Comparison of ENCODE assay signal across 17 cellular contexts in the genomic region with DNA sequence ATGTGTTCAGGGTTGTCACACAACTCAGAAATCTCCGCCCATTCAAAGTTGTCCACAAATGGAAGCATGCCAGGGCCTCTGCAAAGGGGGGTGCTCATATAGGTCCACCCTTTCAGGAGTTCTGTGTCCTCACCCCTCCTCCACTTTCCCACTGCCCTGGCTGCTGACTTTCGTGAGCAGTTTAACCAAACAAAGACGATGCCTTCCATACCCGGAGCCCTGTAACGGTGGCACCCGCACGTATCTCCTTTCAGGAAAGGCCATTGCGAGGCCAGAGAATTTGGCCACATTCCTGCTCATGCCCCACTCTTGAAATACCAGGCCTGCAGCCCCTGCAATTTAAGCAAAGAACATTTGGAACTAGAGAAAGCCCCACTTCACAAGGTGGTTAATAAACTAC. TPM values are rescaled to one million over a fixed set of nuclear protein-coding genes. Genes with fewer than 3 reads are reported as not detected.
DNase-seq lines count a peak whose midpoint lies in the region; ATAC-seq, FAIRE-seq and TF ChIP-seq lines count a peak whose summit lies in the region.
"Had no signal": no experiment of that assay in that cellular context is flagged by ENCODE, and none has a peak within 500 bp of the region (broad histone marks: within the 10 kb centered on the region; RNA-seq: fewer than 3 reads in every experiment).

No MANE protein-coding gene starts in this region.

- TF ChIP-seq POLR2A in gastrocnemius medialis (IDR thresholded peaks at IDR 0.05) = no peak

- TF ChIP-seq CTCF in AG04449 (IDR thresholded peaks at IDR 0.05; ENCODE audit: insufficient read depth, low read length, missing control alignments) = no peak
- TF ChIP-seq CTCF in gastrocnemius medialis (IDR thresholded peaks at IDR 0.05 in 4 of 5, conservative IDR thresholded peaks at IDR 0.05 in 1 of 5) = no peak
- TF ChIP-seq CTCF in kidney (IDR thresholded peaks at IDR 0.05; ENCODE audit: borderline replicate concordance, extremely low read depth, insufficient read depth) = no peak

- H3K9me3 ChIP-seq in adipocyte (ENCODE audit: control insufficient read depth, low read length) (no peaks in the 10 kb centered on the region), iPS-18a (ENCODE audit: control insufficient read depth, low read depth, low read length) (no peaks in the 10 kb centered on the region), gastrocnemius medialis (no peaks in the 10 kb centered on the region), kidney (ENCODE audit: control insufficient read depth in 1 of 2, low read length in 2 of 2) (no peaks in the 10 kb centered on the region)

- H3K27me3 ChIP-seq in adipocyte (replicated peaks; ENCODE audit: control insufficient read depth, insufficient read depth, low read length) (peaks cover 6% of the 10 kb centered on the region), iPS-18a (ENCODE audit: control insufficient read depth, insufficient read depth, low read length) (peaks cover 36% of the 10 kb centered on the region), gastrocnemius medialis (peaks cover 12 to 21% (median 19%) of the 10 kb centered on the region in 3 donors)

- H3K27ac ChIP-seq in iPS-18a (ENCODE audit: low read length) (no peak overlapping the region), gastrocnemius medialis (peak overlapping the region in 3 of 4 donors; percentile 12 to 54 (median 39)), kidney (ENCODE audit: low read depth in 2 of 2, low read length in 2 of 2) (peak overlapping the region in 1 of 2 donors; percentile 51)

- H3K36me3 ChIP-seq in adipocyte (ENCODE audit: control insufficient read depth, insufficient read depth, low read length, severe bottlenecking) = no peaks in the 10 kb centered on the region
- H3K36me3 ChIP-seq in iPS-18a (ENCODE audit: control insufficient read depth, low read depth, low read length) = no peaks in the 10 kb centered on the region
- H3K36me3 ChIP-seq in gastrocnemius medialis = no peaks in the 10 kb centered on the region
- no peaks in the 10 kb centered on the region for H3K36me3 ChIP-seq in kidney (ENCODE audit: control insufficient read depth in 1 of 2, insufficient read depth in 2 of 2, low read length in 2 of 2)

- peaks cover 15% of the 10 kb centered on the region for H3K4me1 ChIP-seq in adipocyte (ENCODE audit: control insufficient read depth, insufficient read depth, low read length)
- peaks cover 11% of the 10 kb centered on the region for H3K4me1 ChIP-seq in iPS-18a (ENCODE audit: control insufficient read depth, low read depth, low read length)
- H3K4me1 ChIP-seq in gastrocnemius medialis = no peaks in the 10 kb centered on the region
- H3K4me1 ChIP-seq in kidney (ENCODE audit: control insufficient read depth in 1 of 2, insufficient read depth in 1 of 2, low read depth in 1 of 2, low read length in 2 of 2) = peaks cover 0 to 2% of the 10 kb centered on the region in 2 donors

- POLR2A ChIA-PET in AG04449 (lab: Yijun Ruan, JAX) = no interaction called here

- FAIRE-seq in kidney (lab: Jason Lieb, UNC) = no peak
- FAIRE-seq: H54 had no signal

- ATAC-seq in gastrocnemius medialis = peak in 1 of 2 donors; percentile 26

- CTCF ChIA-PET in AG04449 (lab: Yijun Ruan, JAX) = interaction anchor here (1.6 kb wide), 1 partner anchor 308 kb away, joined by 4 read pairs; no protein-coding TSS in a partner anchor

- H3K4me3 ChIP-seq in AG04449 (ENCODE audit: low read depth, low read length) = peak overlapping the region; percentile 52
- H3K4me3 ChIP-seq in adipocyte (ENCODE audit: low read length) = peak overlapping the region; percentile 50
- peak overlapping the region; percentile 58 for H3K4me3 ChIP-seq in iPS-18a (ENCODE audit: low read length)
- H3K4me3 ChIP-seq in gastrocnemius medialis = no peak overlapping the region
- peak overlapping the region in 1 of 2 donors; percentile 41 for H3K4me3 ChIP-seq in kidney (ENCODE audit: low read length in 2 of 2)

- DNase-seq in AG04449 (ENCODE audit: low read depth, low spot score) (no peak), adipocyte (ENCODE audit: low read depth) (peak; percentile 67), gastrocnemius medialis (no peak), GM03348 (ENCODE audit: low spot score) (no peak), kidney (no peak), NCI-H526 treated with DMSO at 0.1 percent for 48 hours (lab: John Stamatoyannopoulos, UW) (no peak)
- DNase-seq in stimulated activated CD4-positive, alpha-beta T cell treated with anti-CD3 and anti-CD28 coated beads, Interleukin-15, amount 100 ng/mL, for 24 hours = no peak
- DNase-seq: activated CD4-positive, alpha-beta T cell treated with anti-CD3 and anti-CD28 coated beads for 1 hour; Calu3; central memory CD4-positive, alpha-beta T cell; hippocampal formation; NCI-H2081 treated with DMSO at 0.1 percent for 48 hours; occipital lobe; RPMI8226 had no signal

- intact Hi-C loops in gastrocnemius medialis (cut with DNase I; ENCODE audit: low total_unique reads) (no loop called here), kidney (cut with DNase I) (no loop called here)

- H3K9ac ChIP-seq in adipocyte (ENCODE audit: low read length) (no peak overlapping the region), iPS-18a (ENCODE audit: low read length) (no peak overlapping the region), kidney (ENCODE audit: low read length in 2 of 2) (no peak overlapping the region)

- in situ Hi-C loops in gastrocnemius medialis (cut with MboI; ENCODE audit: low sequenced_read_pairs in 4 of 4) = no loop called here

RNA-seq across cellular contexts. Expression of gene CPXM2, which starts 1.4 kb away (rescaled TPM):
- total RNA-seq in gastrocnemius medialis (1 to 10 TPM in 3 of 4 donors, under 1 TPM in 1; 0.63 to 4.1 (median 1.9) TPM), kidney (18.1 TPM)
- polyA plus RNA-seq in kidney (ENCODE audit: insufficient read depth, low read depth, low replicate concordance) = 18.5 TPM
- total RNA-seq: A673, Calu3 had no signal

Comparison
In these comparisons a context has a peak if more than half of its experiments do, and no peak if none do; other contexts are left out.
1. H3K4me3 ChIP-seq: peak in AG04449 (single experiment), adipocyte (single experiment) and iPS-18a (single experiment); none in gastrocnemius medialis (0 of 4).